ENCODE assay signal across 1 cellular context in the genomic region with DNA sequence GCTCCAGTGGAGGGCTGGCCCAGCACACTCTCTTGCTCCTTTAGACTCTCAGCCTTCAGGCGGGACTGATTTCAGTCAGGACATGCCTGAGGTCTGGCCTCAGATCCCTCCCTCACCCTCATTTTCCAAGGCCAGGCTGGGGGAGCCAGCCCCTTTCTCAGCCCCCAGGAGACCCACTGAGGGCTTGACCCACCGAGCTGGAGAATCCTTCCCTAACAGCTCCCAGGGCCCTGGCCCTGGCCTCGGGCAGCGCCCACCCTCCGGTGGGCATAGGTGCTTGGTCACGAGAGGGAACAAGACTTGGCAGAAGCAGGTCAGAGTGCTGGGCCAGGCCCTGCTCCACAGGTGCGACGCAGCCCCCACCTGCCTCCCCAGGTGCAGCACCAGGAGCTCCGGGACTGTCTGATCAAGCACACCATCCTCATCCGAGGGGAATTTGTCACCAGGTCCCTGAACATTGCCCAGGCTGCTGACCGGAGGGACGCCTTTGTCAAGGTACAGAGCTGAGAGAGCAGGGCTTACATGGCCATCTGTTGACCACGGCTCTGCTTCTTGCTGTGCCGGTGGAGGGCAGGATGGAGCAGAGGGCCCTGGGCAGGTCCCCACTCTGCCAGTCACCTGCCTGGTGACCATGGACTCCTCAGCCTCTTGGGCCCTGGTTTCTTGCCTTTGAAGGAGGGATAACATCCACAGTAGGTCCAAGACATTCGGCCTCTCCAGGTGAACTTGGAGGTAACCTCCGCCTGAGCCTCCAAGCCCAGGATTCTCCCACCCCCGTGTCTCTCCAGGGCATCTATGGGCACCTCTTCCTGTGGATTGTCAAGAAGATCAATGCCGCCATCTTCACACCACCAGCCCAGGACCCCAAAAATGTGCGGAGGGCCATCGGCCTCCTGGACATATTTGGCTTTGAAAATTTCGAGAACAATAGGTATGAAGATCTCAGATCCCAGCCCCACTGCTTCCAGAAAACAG.
TF ChIP-seq lines count a peak whose summit lies in the region.

No MANE protein-coding gene starts in this region.

TF ChIP-seq in WTC11, 78 proteins besides CTCF, POLR2A, EP300 and RAD21 (continued from another document):
- TF ChIP-seq, protein P1, sequence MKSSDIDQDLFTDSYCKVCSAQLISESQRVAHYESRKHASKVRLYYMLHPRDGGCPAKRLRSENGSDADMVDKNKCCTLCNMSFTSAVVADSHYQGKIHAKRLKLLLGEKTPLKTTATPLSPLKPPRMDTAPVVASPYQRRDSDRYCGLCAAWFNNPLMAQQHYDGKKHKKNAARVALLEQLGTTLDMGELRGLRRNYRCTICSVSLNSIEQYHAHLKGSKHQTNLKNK (CRISPR knock-in tag; IDR thresholded peaks at IDR 0.05) = no peak
